Comparison of ENCODE assay signal across 1 cellular context in the genomic region with DNA sequence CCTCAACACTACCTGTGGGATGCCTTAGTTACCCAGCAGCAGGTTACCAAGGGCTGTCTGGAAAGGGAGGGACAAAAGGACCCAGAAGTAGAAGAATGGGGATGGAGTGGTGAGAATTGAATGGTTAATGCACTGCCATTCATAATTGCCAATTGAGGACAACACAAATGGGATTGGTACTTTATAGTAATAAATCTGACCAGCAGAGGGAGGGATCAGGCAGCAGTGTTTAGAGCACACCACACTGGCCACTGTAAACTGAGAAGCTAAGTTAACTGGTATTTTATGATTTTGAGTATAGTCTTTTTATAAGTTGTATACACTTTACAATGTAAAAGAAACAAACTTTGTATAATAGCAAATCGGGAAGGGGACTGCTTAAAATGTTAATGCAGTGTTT.
TF ChIP-seq lines count a peak whose summit lies in the region.

No MANE protein-coding gene starts in this region.

TF ChIP-seq in HCT116, 20 proteins besides CTCF, POLR2A, EP300 and RAD21 (continued from another document):
- no peak for TF ChIP-seq ZNF274 (IDR thresholded peaks at IDR 0.05; ENCODE audit: low read depth, low read length)
- no peak for TF ChIP-seq EZH2phosphoT487 (IDR thresholded peaks at IDR 0.05; ENCODE audit: borderline replicate concordance)
- TF ChIP-seq, protein P1, sequence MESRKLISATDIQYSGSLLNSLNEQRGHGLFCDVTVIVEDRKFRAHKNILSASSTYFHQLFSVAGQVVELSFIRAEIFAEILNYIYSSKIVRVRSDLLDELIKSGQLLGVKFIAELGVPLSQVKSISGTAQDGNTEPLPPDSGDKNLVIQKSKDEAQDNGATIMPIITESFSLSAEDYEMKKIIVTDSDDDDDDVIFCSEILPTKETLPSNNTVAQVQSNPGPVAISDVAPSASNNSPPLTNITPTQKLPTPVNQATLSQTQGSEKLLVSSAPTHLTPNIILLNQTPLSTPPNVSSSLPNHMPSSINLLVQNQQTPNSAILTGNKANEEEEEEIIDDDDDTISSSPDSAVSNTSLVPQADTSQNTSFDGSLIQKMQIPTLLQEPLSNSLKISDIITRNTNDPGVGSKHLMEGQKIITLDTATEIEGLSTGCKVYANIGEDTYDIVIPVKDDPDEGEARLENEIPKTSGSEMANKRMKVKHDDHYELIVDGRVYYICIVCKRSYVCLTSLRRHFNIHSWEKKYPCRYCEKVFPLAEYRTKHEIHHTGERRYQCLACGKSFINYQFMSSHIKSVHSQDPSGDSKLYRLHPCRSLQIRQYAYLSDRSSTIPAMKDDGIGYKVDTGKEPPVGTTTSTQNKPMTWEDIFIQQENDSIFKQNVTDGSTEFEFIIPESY (IDR thresholded peaks at IDR 0.05; ENCODE audit: extremely low read depth, insufficient replicate concordance, low read length) = no peak
- no peak for TF ChIP-seq FOSL1 (IDR thresholded peaks at IDR 0.05; ENCODE audit: low read depth)
- TF ChIP-seq SIN3A (IDR thresholded peaks at IDR 0.05; ENCODE audit: low read depth) = no peak
- no peak for TF ChIP-seq CBX3 (IDR thresholded peaks at IDR 0.05; ENCODE audit: low read depth)
- no peak for TF ChIP-seq EZH2 (IDR thresholded peaks at IDR 0.05)
- TF ChIP-seq, protein P2, sequence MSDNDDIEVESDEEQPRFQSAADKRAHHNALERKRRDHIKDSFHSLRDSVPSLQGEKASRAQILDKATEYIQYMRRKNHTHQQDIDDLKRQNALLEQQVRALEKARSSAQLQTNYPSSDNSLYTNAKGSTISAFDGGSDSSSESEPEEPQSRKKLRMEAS (IDR thresholded peaks at IDR 0.05) = no peak
